ENCODE assay signal across 10 cellular contexts in the genomic region with DNA sequence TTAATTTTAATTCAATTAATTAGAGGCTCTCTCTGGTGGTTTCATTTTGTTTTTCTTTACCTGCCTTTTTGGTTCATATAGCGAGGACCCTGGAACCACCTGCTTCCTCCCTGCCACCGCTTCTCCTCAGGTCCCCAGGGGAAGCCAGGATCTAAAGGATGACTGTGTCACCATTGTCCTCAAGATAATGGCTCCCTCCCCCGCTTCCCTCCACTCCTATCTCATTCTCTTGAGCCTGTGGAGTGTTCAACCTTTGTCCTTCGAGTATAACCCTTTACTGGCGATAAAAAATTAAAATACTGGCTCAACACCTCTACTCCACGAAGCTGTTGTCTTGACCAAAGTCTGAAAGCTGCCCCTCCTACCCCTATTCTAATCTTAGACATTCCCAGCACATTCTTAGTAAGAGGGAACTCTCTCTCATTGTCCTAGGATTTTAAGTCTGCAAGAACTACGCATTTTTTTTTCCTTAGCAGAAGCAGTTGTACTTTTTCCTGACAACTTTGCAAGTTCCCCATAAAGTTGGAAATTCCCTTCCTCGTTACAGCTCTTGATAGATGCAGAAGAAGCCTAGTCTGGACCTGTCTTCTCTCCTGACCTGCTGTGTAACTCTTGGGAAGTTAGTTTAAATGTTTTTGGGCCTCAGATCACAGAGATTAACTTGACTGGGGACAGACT. TPM values are rescaled to one million over a fixed set of nuclear protein-coding genes. Genes with fewer than 3 reads are reported as not detected.
DNase-seq lines count a peak whose midpoint lies in the region; ATAC-seq and TF ChIP-seq lines count a peak whose summit lies in the region.
"Had no signal": no experiment of that assay in that cellular context is flagged by ENCODE, and none has a peak within 500 bp of the region (broad histone marks: within the 10 kb centered on the region; RNA-seq: fewer than 3 reads in every experiment).

No MANE protein-coding gene starts in this region.

- H3K9ac ChIP-seq in BLaER1 (peak overlapping the region; percentile 69), Loucy (ENCODE audit: low read depth, low read length, poor library complexity, severe bottlenecking) (no peak overlapping the region)

- no peaks in the 10 kb centered on the region for H3K9me3 ChIP-seq in BLaER1
- no peaks in the 10 kb centered on the region for H3K9me3 ChIP-seq in Loucy (ENCODE audit: insufficient read depth, low read depth, low read length)
- no peaks in the 10 kb centered on the region for H3K9me3 ChIP-seq in ascending aorta
- no peaks in the 10 kb centered on the region for H3K9me3 ChIP-seq in lower lobe of right lung

- H3K4me3 ChIP-seq in BLaER1 (peak overlapping the region; percentile 30; the same call in 1 of the 2 replicates), Loucy (ENCODE audit: low read length, poor library complexity, severe bottlenecking) (no peak overlapping the region), ascending aorta (no peak overlapping the region), lower lobe of right lung (no peak overlapping the region)

- H2AFZ ChIP-seq in Loucy (ENCODE audit: low read length), result peak overlapping the region; percentile 55; the same call in 1 of the 2 replicates

- no peaks in the 10 kb centered on the region for H3F3A ChIP-seq in Loucy (ENCODE audit: low read depth)

- H3K4me2 ChIP-seq in BLaER1, result peak overlapping the region; percentile 87
- H3K4me2 ChIP-seq in Loucy (ENCODE audit: low read depth, low read length, poor library complexity, severe bottlenecking), result peak overlapping the region; percentile 11

- DNase-seq in ascending aorta (ENCODE audit: low spot score in 2 of 2) (no peak), lower lobe of right lung (no peak), LoVo (ENCODE audit: low spot score) (no peak), SIG-M5 treated with dmso at 0.1 percent for 504 hours (lab: John Stamatoyannopoulos, UW; ENCODE audit: unreplicated experiment) (no peak)
- DNase-seq: activated naive CD4-positive, alpha-beta T cell treated with anti-CD3 and anti-CD28 coated beads, Interleukin-2, amount 10 ng/mL, durations not matched to agents 7 days and 5 days; GDM1 had no signal

- H3K27me3 ChIP-seq in BLaER1 (no peaks in the 10 kb centered on the region), Loucy (ENCODE audit: insufficient read depth, low read length, poor library complexity, severe bottlenecking) (no peaks in the 10 kb centered on the region), ascending aorta (no peaks in the 10 kb centered on the region), lower lobe of right lung (ENCODE audit: low read depth) (no peaks in the 10 kb centered on the region)

- no peaks in the 10 kb centered on the region for H3K9me2 ChIP-seq in Loucy (replicated peaks; ENCODE audit: low read depth, low read length)

- H3K27ac ChIP-seq in BLaER1 (peak overlapping the region; percentile 76), ascending aorta (peak overlapping the region; percentile 62 to 71), lower lobe of right lung (peak overlapping the region; percentile 34)

- no peak for ATAC-seq in lower lobe of right lung
- no peak for ATAC-seq in HG02571 (IDR thresholded peaks at IDR 0.05; ENCODE audit: unreplicated experiment)
- ATAC-seq in HG03354 (IDR thresholded peaks at IDR 0.05; ENCODE audit: poor library complexity, severe bottlenecking, unreplicated experiment), result no peak

- H4K20me1 ChIP-seq in BLaER1, result no peaks in the 10 kb centered on the region
- H4K20me1 ChIP-seq in Loucy (ENCODE audit: insufficient read depth, low read length, poor library complexity, severe bottlenecking), result no peaks in the 10 kb centered on the region

- no peaks in the 10 kb centered on the region for H3K79me2 ChIP-seq in Loucy (ENCODE audit: insufficient read depth, low read length)

- no peak for TF ChIP-seq CTCF in Loucy (conservative IDR thresholded peaks at IDR 0.05; ENCODE audit: low read length)
- no peak for TF ChIP-seq CTCF in ascending aorta (IDR thresholded peaks at IDR 0.05)
- TF ChIP-seq CTCF in lower lobe of right lung (IDR thresholded peaks at IDR 0.05), result no peak

- intact Hi-C loops in ascending aorta (cut with DNase I), result no loop called here
- intact Hi-C loops in lower lobe of right lung (cut with DNase I), result no loop called here

- H3K36me3 ChIP-seq in BLaER1 (no peaks in the 10 kb centered on the region), Loucy (ENCODE audit: insufficient read depth, low read length) (no peaks in the 10 kb centered on the region), ascending aorta (no peaks in the 10 kb centered on the region), lower lobe of right lung (no peaks in the 10 kb centered on the region)

- H3K4me1 ChIP-seq in BLaER1, result peaks cover 99% of the 10 kb centered on the region
- peaks cover 23% of the 10 kb centered on the region for H3K4me1 ChIP-seq in Loucy (ENCODE audit: insufficient read depth, low read length, poor library complexity, severe bottlenecking)
- H3K4me1 ChIP-seq in ascending aorta, result peaks cover 11 to 28% of the 10 kb centered on the region in 2 donors
- H3K4me1 ChIP-seq in lower lobe of right lung, result peaks cover 37% of the 10 kb centered on the region

RNA-seq across cellular contexts. Expression of a gene that starts 12.6 kb away (rescaled TPM):
- total RNA-seq in ascending aorta (35.3 TPM), lower lobe of right lung (87.0 TPM)

RNA-seq across cellular contexts. Expression of a gene that starts 36.8 kb away (rescaled TPM):
- total RNA-seq in ascending aorta (17.9 TPM), lower lobe of right lung (6.4 TPM)

RNA-seq across cellular contexts. Expression of a gene that starts 59.9 kb away (rescaled TPM):
- 40.2 TPM for total RNA-seq in ascending aorta
- total RNA-seq in lower lobe of right lung, result 47.0 TPM
